1 cellular context compared by ENCODE assay signal in genomic region chr5:132268698-132269551, GRCh38.
TF ChIP-seq lines count a peak whose summit lies in the region.

No MANE protein-coding gene starts in this region.

TF ChIP-seq in IMR-90, 13 proteins besides CTCF, POLR2A, EP300 and RAD21:
- TF ChIP-seq, protein P1, sequence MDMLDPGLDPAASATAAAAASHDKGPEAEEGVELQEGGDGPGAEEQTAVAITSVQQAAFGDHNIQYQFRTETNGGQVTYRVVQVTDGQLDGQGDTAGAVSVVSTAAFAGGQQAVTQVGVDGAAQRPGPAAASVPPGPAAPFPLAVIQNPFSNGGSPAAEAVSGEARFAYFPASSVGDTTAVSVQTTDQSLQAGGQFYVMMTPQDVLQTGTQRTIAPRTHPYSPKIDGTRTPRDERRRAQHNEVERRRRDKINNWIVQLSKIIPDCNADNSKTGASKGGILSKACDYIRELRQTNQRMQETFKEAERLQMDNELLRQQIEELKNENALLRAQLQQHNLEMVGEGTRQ (IDR thresholded peaks at IDR 0.05; ENCODE audit: low read depth, low read length), result no peak
- TF ChIP-seq, protein P2, sequence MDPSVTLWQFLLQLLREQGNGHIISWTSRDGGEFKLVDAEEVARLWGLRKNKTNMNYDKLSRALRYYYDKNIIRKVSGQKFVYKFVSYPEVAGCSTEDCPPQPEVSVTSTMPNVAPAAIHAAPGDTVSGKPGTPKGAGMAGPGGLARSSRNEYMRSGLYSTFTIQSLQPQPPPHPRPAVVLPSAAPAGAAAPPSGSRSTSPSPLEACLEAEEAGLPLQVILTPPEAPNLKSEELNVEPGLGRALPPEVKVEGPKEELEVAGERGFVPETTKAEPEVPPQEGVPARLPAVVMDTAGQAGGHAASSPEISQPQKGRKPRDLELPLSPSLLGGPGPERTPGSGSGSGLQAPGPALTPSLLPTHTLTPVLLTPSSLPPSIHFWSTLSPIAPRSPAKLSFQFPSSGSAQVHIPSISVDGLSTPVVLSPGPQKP (IDR thresholded peaks at IDR 0.05; ENCODE audit: borderline replicate concordance, low read depth, low read length), result no peak
- TF ChIP-seq BHLHE40 (IDR thresholded peaks at IDR 0.05; ENCODE audit: low read depth, low read length) (peak; percentile 84), MXI1 (IDR thresholded peaks at IDR 0.05; ENCODE audit: borderline replicate concordance, low read depth, low read length) (peak; percentile 67; the same call in 1 of the 2 replicates), CEBPB (IDR thresholded peaks at IDR 0.05; ENCODE audit: low read depth, low read length) (peak; percentile 39; the same call in 1 of the 2 replicates), RFX5 (IDR thresholded peaks at IDR 0.05; ENCODE audit: low read depth, low read length) (no peak), NFE2L2 (IDR thresholded peaks at IDR 0.05; ENCODE audit: low read depth, low read length) (no peak), MAFK (IDR thresholded peaks at IDR 0.05; ENCODE audit: low read depth, low read length) (no peak), SMC3 (IDR thresholded peaks at IDR 0.05; ENCODE audit: low read depth, low read length) (no peak), MAZ (IDR thresholded peaks at IDR 0.05; ENCODE audit: borderline replicate concordance, low read depth, low read length) (peak; percentile 33; the same call in 1 of the 2 replicates), RCOR1 (IDR thresholded peaks at IDR 0.05; ENCODE audit: insufficient replicate concordance, low read length) (no peak), CHD1 (IDR thresholded peaks at IDR 0.05; ENCODE audit: low read depth, low read length) (no peak), FOS (IDR thresholded peaks at IDR 0.05; ENCODE audit: low read depth, low read length) (no peak)
